ENCODE assay signal across 18 cellular contexts in the genomic region with DNA sequence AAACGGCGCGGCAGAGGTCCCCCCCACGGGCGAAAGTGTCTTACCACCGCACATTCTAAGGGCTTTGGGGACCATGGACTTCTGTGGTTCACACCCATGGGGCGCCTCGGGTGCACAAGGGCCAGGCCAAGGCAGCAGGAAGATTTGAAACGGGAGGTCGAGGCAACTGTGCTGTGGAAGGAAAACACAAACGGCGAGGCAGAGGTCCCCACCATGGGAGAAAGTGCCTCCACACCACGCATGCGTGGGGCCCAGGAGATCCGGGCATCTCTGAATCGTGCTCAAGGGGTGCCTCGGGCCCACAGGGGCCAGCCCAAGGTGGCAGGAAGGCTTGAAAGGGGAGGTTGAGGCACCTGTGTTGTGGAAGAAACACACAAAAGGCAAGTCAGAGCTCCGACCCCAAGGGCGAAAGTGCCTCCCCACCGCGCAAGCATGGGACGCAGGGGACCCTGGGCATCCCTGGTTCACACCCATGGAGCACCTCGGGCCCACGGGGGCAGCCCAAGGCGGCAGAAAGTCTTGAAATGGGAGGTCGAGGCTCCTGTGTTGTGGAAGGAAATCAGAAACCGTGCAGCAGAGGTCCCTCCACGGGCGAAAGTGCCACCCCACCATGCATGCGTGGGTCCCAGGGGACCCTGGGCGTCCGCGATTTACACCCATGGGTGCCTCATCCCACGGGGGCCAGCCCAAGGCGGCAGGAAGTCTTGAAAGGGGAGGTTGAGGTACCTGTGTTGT.
A peak's percentile ranks its signal among the peaks of the same experiment; 100 is the strongest.
DNase-seq lines count a peak whose midpoint lies in the region; ATAC-seq, FAIRE-seq and TF ChIP-seq lines count a peak whose summit lies in the region.
"Had no signal": no experiment of that assay in that cellular context is flagged by ENCODE, and none has a peak within 500 bp of the region (broad histone marks: within the 10 kb centered on the region; RNA-seq: fewer than 3 reads in every experiment).

No MANE protein-coding gene starts in this region.

- H3K36me3 Mint-ChIP-seq in activated B cell treated with CpG ODN at 0.5 μM for 24 hours (ENCODE audit: low read depth): no peaks in the 10 kb centered on the region
- H3K36me3 Mint-ChIP-seq in T-helper 2 cell treated with Interferon-gamma antibody and Interleukin-4, amounts not matched to agents 5 μg/mL and 100 μg/mL, for 36 hours (ENCODE audit: low read depth): no peaks in the 10 kb centered on the region

- H3K27ac Mint-ChIP-seq in activated B cell treated with CpG ODN at 0.5 μM for 24 hours: no peak overlapping the region
- H3K27ac Mint-ChIP-seq in T-helper 2 cell treated with Interferon-gamma antibody and Interleukin-4, amounts not matched to agents 5 μg/mL and 100 μg/mL, for 36 hours: no peak overlapping the region
- H3K27ac Mint-ChIP-seq: WTC11 had no signal

- H3K4me1 Mint-ChIP-seq in activated B cell treated with CpG ODN at 0.5 μM for 24 hours: no peaks in the 10 kb centered on the region
- H3K4me1 Mint-ChIP-seq in T-helper 2 cell treated with Interferon-gamma antibody and Interleukin-4, amounts not matched to agents 5 μg/mL and 100 μg/mL, for 36 hours (ENCODE audit: low read depth): no peaks in the 10 kb centered on the region
- H3K4me1 Mint-ChIP-seq: WTC11 had no signal

- ATAC-seq in activated B cell treated with CpG ODN at 0.5 μM for 24 hours (ENCODE audit: low read depth): no peak
- ATAC-seq in left cardiac atrium: no peak
- ATAC-seq in pancreas: no peak
- ATAC-seq in HG03520 (IDR thresholded peaks at IDR 0.05; ENCODE audit: unreplicated experiment): no peak
- ATAC-seq: HCT116, WTC11 had no signal

- WGBS in pancreas, 2 donors: 50% methylated on average over 35 of the region's 35 CpGs

- peaks cover 3% of the 10 kb centered on the region for H3K9me3 Mint-ChIP-seq in activated B cell treated with CpG ODN at 0.5 μM for 24 hours
- H3K9me3 Mint-ChIP-seq in T-helper 2 cell treated with Interferon-gamma antibody and Interleukin-4, amounts not matched to agents 5 μg/mL and 100 μg/mL, for 36 hours: peaks cover 1% of the 10 kb centered on the region

- intact Hi-C loops in activated B cell treated with CpG ODN at 0.5 μM for 24 hours (cut with micrococcal nuclease) (no loop called here), left cardiac atrium (cut with DNase I) (no loop called here), pancreas (cut with DNase I) (no loop called here)

- FAIRE-seq in pancreas (lab: Jason Lieb, UNC): no peak
- FAIRE-seq: G401.6 had no signal

- TF ChIP-seq CTCF in activated B cell treated with CpG ODN at 0.5 μM for 24 hours (IDR thresholded peaks at IDR 0.05): no peak
- no peak for TF ChIP-seq CTCF in pancreas (IDR thresholded peaks at IDR 0.05)

- DNase-seq in Daoy (ENCODE audit: low read depth) (peak; percentile 0), activated B cell treated with CpG ODN at 0.5 μM for 24 hours (peak; percentile 7), left cardiac atrium (peak; percentile 7), pancreas (peak in 5 of 6 donors; percentile 4 to 53 (median 9)), NOMO-1 treated with DMSO at 0.1 percent for 48 hours (lab: John Stamatoyannopoulos, UW; ENCODE audit: unreplicated experiment) (no peak), erythroblast (lab: John Stamatoyannopoulos, UW) (no peak)
- DNase-seq in T-helper 2 cell treated with Interferon-gamma antibody and Interleukin-4, amounts not matched to agents 5 μg/mL and 100 μg/mL, for 36 hours (ENCODE audit: low spot score): no peak
- DNase-seq: activated T-cell treated with anti-CD3 and anti-CD28 coated beads for 4 hours, amygdala, Calu3, NCI-H187 treated with DMSO at 0.1 percent for 48 hours, nucleus accumbens, RPMI8226 had no signal

- H3K27ac ChIP-seq in pancreas: no peak overlapping the region
- H3K27ac ChIP-seq: epithelial cell of prostate had no signal

- CTCF ChIA-PET in activated B cell treated with CpG ODN at 0.5 μM for 24 hours (lab: Charles Lee): no interaction called here

- no peak overlapping the region for H3K4me3 ChIP-seq in pancreas

- no peaks in the 10 kb centered on the region for H3K27me3 Mint-ChIP-seq in activated B cell treated with CpG ODN at 0.5 μM for 24 hours
- no peaks in the 10 kb centered on the region for H3K27me3 Mint-ChIP-seq in T-helper 2 cell treated with Interferon-gamma antibody and Interleukin-4, amounts not matched to agents 5 μg/mL and 100 μg/mL, for 36 hours (ENCODE audit: low read depth)

- no peak overlapping the region for H3K4me3 Mint-ChIP-seq in activated B cell treated with CpG ODN at 0.5 μM for 24 hours
- no peak overlapping the region for H3K4me3 Mint-ChIP-seq in T-helper 2 cell treated with Interferon-gamma antibody and Interleukin-4, amounts not matched to agents 5 μg/mL and 100 μg/mL, for 36 hours
- H3K4me3 Mint-ChIP-seq: WTC11 had no signal

- POLR2A ChIA-PET in activated B cell treated with CpG ODN at 0.5 μM for 24 hours (lab: Charles Lee): no interaction called here

- no peaks in the 10 kb centered on the region for H3K4me1 ChIP-seq in pancreas

- no peak for TF ChIP-seq POLR2A in erythroblast (IDR thresholded peaks at IDR 0.05; ENCODE audit: low read length)

- no peaks in the 10 kb centered on the region for H3K27me3 ChIP-seq in pancreas

- H3K36me3 ChIP-seq in pancreas: no peaks in the 10 kb centered on the region

- H3K9me3 ChIP-seq in pancreas: no peaks in the 10 kb centered on the region

Comparison
In these comparisons a context has a peak if more than half of its experiments do, and no peak if none do; other contexts are left out.
1. DNase-seq: peak in Daoy (single experiment), activated B cell treated with CpG ODN at 0.5 μM for 24 hours (single experiment), left cardiac atrium (single experiment) and pancreas (5 of 6); none in T-helper 2 cell treated with Interferon-gamma antibody and Interleukin-4, amounts not matched to agents 5 μg/mL and 100 μg/mL, for 36 hours (single experiment), NOMO-1 treated with DMSO at 0.1 percent for 48 hours (single experiment) and erythroblast (0 of 2).